Comparison of ENCODE assay signal across 9 cellular contexts in the genomic region with DNA sequence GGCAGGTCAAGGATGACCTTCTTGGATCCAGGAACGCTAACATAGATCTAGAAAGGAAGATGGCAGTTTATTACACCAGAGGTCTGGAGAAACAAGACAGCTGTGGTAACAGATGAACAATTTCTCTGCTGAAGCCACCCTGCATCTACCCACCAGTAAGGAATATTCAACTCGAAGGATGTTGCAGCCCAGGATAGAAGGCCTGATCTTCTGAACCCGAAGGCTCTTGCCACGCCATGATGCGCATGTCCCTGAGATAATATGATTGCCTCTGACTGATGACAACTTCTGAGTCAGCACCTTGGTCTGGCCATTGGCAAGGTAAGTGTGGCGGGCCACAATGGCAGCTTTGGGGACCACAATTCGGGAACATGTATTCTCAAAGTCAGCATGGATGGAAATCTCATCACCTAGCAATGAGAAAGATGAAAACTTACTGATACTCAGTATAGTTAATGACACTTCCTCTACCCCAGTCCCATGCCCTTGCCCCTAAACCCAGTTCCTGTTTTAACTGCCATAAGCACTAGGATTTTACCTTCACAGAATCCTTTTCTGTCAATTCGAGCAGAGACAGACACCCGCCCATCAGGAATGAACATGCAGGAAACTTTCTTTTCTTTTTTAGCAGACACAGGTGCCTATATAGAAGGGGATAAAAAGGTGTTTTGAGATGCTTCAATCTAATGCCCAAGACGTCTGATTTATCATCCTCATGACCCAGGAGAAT. TPM values are rescaled to one million over a fixed set of nuclear protein-coding genes. Genes with fewer than 3 reads are reported as not detected.
A peak's percentile ranks its signal among the peaks of the same experiment; 100 is the strongest.
DNase-seq lines count a peak whose midpoint lies in the region; ATAC-seq, FAIRE-seq and TF ChIP-seq lines count a peak whose summit lies in the region.
"Had no signal": no experiment of that assay in that cellular context is flagged by ENCODE, and none has a peak within 500 bp of the region (broad histone marks: within the 10 kb centered on the region; RNA-seq: fewer than 3 reads in every experiment).

No MANE protein-coding gene starts in this region.

- peaks cover 15 to 20% of the 10 kb centered on the region in 2 donors for H3K36me3 ChIP-seq in small intestine (ENCODE audit: control insufficient read depth in 2 of 2, insufficient read depth in 2 of 2, low read length in 2 of 2)

- CTCF ChIA-PET in activated CD8-positive, alpha-beta T cell treated with anti-CD3 and anti-CD28 coated beads for 36 hours (lab: Charles Lee): interaction anchor here (13.6 kb wide), 1 partner anchor 15 kb away, joined by 147 read pairs; no protein-coding TSS in a partner anchor

- ATAC-seq in activated CD8-positive, alpha-beta T cell treated with anti-CD3 and anti-CD28 coated beads for 36 hours: peak; percentile 26

- H3K27me3 ChIP-seq in small intestine (ENCODE audit: control insufficient read depth in 2 of 2, insufficient read depth in 2 of 2, low read length in 2 of 2): no peaks in the 10 kb centered on the region

- H3K36me3 Mint-ChIP-seq in activated CD8-positive, alpha-beta T cell treated with anti-CD3 and anti-CD28 coated beads for 36 hours (ENCODE audit: low read depth): peaks cover 48% of the 10 kb centered on the region

- DNase-seq in activated CD8-positive, alpha-beta memory T cell treated with anti-CD3 and anti-CD28 coated beads for 24 hours: peak; percentile 74
- no peak for DNase-seq in activated CD8-positive, alpha-beta memory T cell treated with anti-CD3 and anti-CD28 coated beads, Interleukin-2, amount 50 U/mL, for 48 hours
- DNase-seq in activated CD8-positive, alpha-beta T cell treated with anti-CD3 and anti-CD28 coated beads for 36 hours: peak; percentile 80
- DNase-seq in fibroblast of villous mesenchyme (ENCODE audit: low read depth): no peak
- peak; percentile 69 for DNase-seq in small intestine
- no peak for DNase-seq in HuH-7 (ENCODE audit: low spot score)
- DNase-seq in HK-2 (ENCODE audit: unreplicated experiment): no peak
- DNase-seq in NCI-H128 (lab: John Stamatoyannopoulos, UW; ENCODE audit: unreplicated experiment): no peak

- 2 to 9% (median 7%) methylated on average over 10 of the region's 10 CpGs for WGBS in small intestine, 3 donors

- no peaks in the 10 kb centered on the region for H3K9me3 ChIP-seq in small intestine (ENCODE audit: control insufficient read depth, low read depth)

- H3K4me1 ChIP-seq in small intestine (ENCODE audit: control insufficient read depth in 2 of 2, insufficient read depth in 1 of 2, low read depth in 1 of 2, low read length in 1 of 2): peaks cover 6 to 15% of the 10 kb centered on the region in 2 donors

- H3K4me1 Mint-ChIP-seq in activated CD8-positive, alpha-beta T cell treated with anti-CD3 and anti-CD28 coated beads for 36 hours (ENCODE audit: low read depth): peaks cover 63% of the 10 kb centered on the region

- intact Hi-C loops in activated CD8-positive, alpha-beta T cell treated with anti-CD3 and anti-CD28 coated beads for 36 hours (cut with micrococcal nuclease): no loop called here

- H3K27ac ChIP-seq in small intestine (ENCODE audit: low read depth in 1 of 2, low read length in 1 of 2): peak overlapping the region; percentile 89 to 95

- H3K4me3 ChIP-seq in fibroblast of villous mesenchyme (ENCODE audit: low read depth, low read length): peak overlapping the region; percentile 99
- H3K4me3 ChIP-seq in small intestine (ENCODE audit: low read depth in 1 of 2, low read length in 2 of 2): peak overlapping the region; percentile 83 to 100

- H3K27ac Mint-ChIP-seq in activated CD8-positive, alpha-beta T cell treated with anti-CD3 and anti-CD28 coated beads for 36 hours: peak overlapping the region; percentile 100

- FAIRE-seq in small intestine (lab: Jason Lieb, UNC): no peak
- FAIRE-seq: G401.6 had no signal

- H3K4me3 Mint-ChIP-seq in activated CD8-positive, alpha-beta T cell treated with anti-CD3 and anti-CD28 coated beads for 36 hours: peak overlapping the region; percentile 98

- no peaks in the 10 kb centered on the region for H3K27me3 Mint-ChIP-seq in activated CD8-positive, alpha-beta T cell treated with anti-CD3 and anti-CD28 coated beads for 36 hours

- H3K9me3 Mint-ChIP-seq in activated CD8-positive, alpha-beta T cell treated with anti-CD3 and anti-CD28 coated beads for 36 hours: no peaks in the 10 kb centered on the region

- no peak for TF ChIP-seq CTCF in activated CD8-positive, alpha-beta T cell treated with anti-CD3 and anti-CD28 coated beads for 36 hours (IDR thresholded peaks at IDR 0.05)
- TF ChIP-seq CTCF in fibroblast of villous mesenchyme (IDR thresholded peaks at IDR 0.05; ENCODE audit: insufficient read depth, low read depth, low read length): no peak

- POLR2A ChIA-PET in activated CD8-positive, alpha-beta T cell treated with anti-CD3 and anti-CD28 coated beads for 36 hours (lab: Charles Lee): interaction anchor here (1.7 to 13.3 kb wide), 8 partner anchors 8 to 67 kb away, joined by 4 to 446 read pairs (median 29); a partner anchor contains a TSS

RNA-seq across cellular contexts. Expression of a gene that starts 1.8 kb away (rescaled TPM):
- 100 to 1,000 TPM; 130 to 134 TPM for total RNA-seq in activated CD8-positive, alpha-beta T cell treated with anti-CD3 and anti-CD28 coated beads for 36 hours
- 69.5 and 205 TPM in 2 replicates for total RNA-seq in fibroblast of villous mesenchyme
- 100 to 1,000 TPM in 2 of 3 donors, 10 to 100 TPM in 1; 85.4 to 362 (median 170) TPM for polyA plus RNA-seq in small intestine

RNA-seq across cellular contexts. Expression of a gene that starts 27.0 kb away (rescaled TPM):
- not detected for total RNA-seq in activated CD8-positive, alpha-beta T cell treated with anti-CD3 and anti-CD28 coated beads for 36 hours
- total RNA-seq in fibroblast of villous mesenchyme: not detected in 2 replicates
- polyA plus RNA-seq in small intestine: not detected

RNA-seq across cellular contexts. Expression of a gene that starts 30.1 kb away (rescaled TPM):
- total RNA-seq in activated CD8-positive, alpha-beta T cell treated with anti-CD3 and anti-CD28 coated beads for 36 hours: 10 to 100 TPM; 22.3 to 23.3 TPM
- total RNA-seq in fibroblast of villous mesenchyme: 11.2 and 14.8 TPM in 2 replicates
- 10 to 100 TPM; 33.6 to 37.3 (median 34.0) TPM for polyA plus RNA-seq in small intestine

RNA-seq across cellular contexts. Expression of a gene that starts 30.2 kb away (rescaled TPM):
- total RNA-seq in activated CD8-positive, alpha-beta T cell treated with anti-CD3 and anti-CD28 coated beads for 36 hours: 1 to 10 TPM; 6.6 to 7.7 TPM
- 1.3 and 1.6 TPM in 2 replicates for total RNA-seq in fibroblast of villous mesenchyme
- polyA plus RNA-seq in small intestine: 1 to 10 TPM in 1 of 3 donors, under 1 TPM in 2; 0.48 to 1.1 (median 0.54) TPM

RNA-seq across cellular contexts. Expression of a gene that starts 36.7 kb away (rescaled TPM):
- total RNA-seq in activated CD8-positive, alpha-beta T cell treated with anti-CD3 and anti-CD28 coated beads for 36 hours: 10 to 100 TPM; 41.5 to 43.6 TPM
- 31.6 and 40.2 TPM in 2 replicates for total RNA-seq in fibroblast of villous mesenchyme
- polyA plus RNA-seq in small intestine: 1 to 10 TPM in 2 of 3 donors, under 1 TPM in 1; 0.67 to 7.1 (median 3.2) TPM

Comparison
In these comparisons a context has a peak if more than half of its experiments do, and no peak if none do; other contexts are left out.
1. DNase-seq: peak in activated CD8-positive, alpha-beta memory T cell treated with anti-CD3 and anti-CD28 coated beads for 24 hours (single experiment), activated CD8-positive, alpha-beta T cell treated with anti-CD3 and anti-CD28 coated beads for 36 hours (single experiment) and small intestine (single experiment); none in activated CD8-positive, alpha-beta memory T cell treated with anti-CD3 and anti-CD28 coated beads, Interleukin-2, amount 50 U/mL, for 48 hours (single experiment), fibroblast of villous mesenchyme (single experiment), HuH-7 (single experiment), HK-2 (single experiment) and NCI-H128 (single experiment).